11 cellular contexts compared by ENCODE assay signal in genomic region chr2:11640132-11640531, GRCh38. TPM values are rescaled to one million over a fixed set of nuclear protein-coding genes. Genes with fewer than 3 reads are reported as not detected.
"Had no signal": no experiment of that assay in that cellular context is flagged by ENCODE, and none has a peak within 500 bp of the region (broad histone marks: within the 10 kb centered on the region; RNA-seq: fewer than 3 reads in every experiment).

No MANE protein-coding gene starts in this region.

- H3K4me1 ChIP-seq: HAP-1 had no signal

- H3K9me3 Mint-ChIP-seq: HFFc6, IgD-negative memory B cell had no signal

- ATAC-seq: HCT116 had no signal

- H3K4me3 Mint-ChIP-seq: HFFc6 had no signal

- H3K9ac ChIP-seq: KMS-11 had no signal

- H3K9me3 ChIP-seq: HAP-1 had no signal

- H3K36me3 ChIP-seq: HAP-1 had no signal

- H3K27ac Mint-ChIP-seq: HFFc6 had no signal

- H3K4me3 ChIP-seq: HAP-1 had no signal

- H3K27ac ChIP-seq: HL-60, KMS-11 had no signal

- DNase-seq: GOT3, HFFc6, KBM-7 had no signal

- H3K4me2 ChIP-seq: KMS-11 had no signal

RNA-seq across cellular contexts. Expression of gene NTSR2, which starts 29.9 kb away (rescaled TPM):
- total RNA-seq: H4, H7, HFFc6, HT1080 had no signal
- polyA plus RNA-seq: IgD-negative memory B cell had no signal
